Comparison of ENCODE assay signal across 15 cellular contexts in the genomic region with DNA sequence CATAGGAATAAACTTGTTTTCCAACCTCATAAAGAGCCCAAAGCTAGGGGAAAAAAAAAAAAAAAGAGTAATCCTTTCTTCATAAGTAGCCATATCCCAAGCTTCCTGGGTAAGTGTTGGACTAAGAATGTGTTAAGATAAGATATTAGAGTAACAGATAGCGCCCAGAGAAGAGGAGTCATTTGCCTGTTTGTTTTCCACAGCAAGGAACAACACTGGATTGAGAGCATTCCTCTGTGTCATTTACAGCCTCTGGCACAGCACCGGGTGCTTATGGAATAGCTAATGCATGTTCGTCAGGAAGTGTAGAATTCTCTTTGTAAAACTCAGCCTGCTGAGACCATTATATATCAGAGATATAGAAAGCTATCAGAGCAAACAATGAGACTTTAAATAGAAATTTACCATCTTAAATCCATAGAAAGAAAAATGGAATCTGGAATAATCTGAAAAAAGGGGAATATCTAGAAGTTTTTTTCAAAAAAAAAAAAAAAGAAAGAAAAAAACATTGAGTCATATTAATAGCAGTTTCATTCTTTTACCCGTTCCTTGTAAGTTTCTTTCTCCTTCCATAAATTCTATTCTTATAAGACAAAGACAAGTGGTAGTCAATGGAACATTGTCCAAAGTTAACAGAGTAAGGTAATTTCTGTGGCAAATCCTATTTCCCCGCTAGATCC. TPM values are rescaled to one million over a fixed set of nuclear protein-coding genes. Genes with fewer than 3 reads are reported as not detected.
"Had no signal": no experiment of that assay in that cellular context is flagged by ENCODE, and none has a peak within 500 bp of the region (broad histone marks: within the 10 kb centered on the region; RNA-seq: fewer than 3 reads in every experiment).

No MANE protein-coding gene starts in this region.

- H3K4me3 ChIP-seq: ovary, thyroid gland had no signal

- DNase-seq: activated CD4-positive, alpha-beta T cell treated with anti-CD3 and anti-CD28 coated beads, Interleukin-2, amount 10 ng/mL, durations not matched to agents 7 days and 5 days; activated naive CD4-positive, alpha-beta T cell treated with anti-CD3 and anti-CD28 coated beads for 36 hours; activated T-cell treated with anti-CD3 and anti-CD28 coated beads for 4 hours; caudate nucleus; cortex of kidney; effector memory CD8-positive, alpha-beta T cell; ovary; retina; thyroid gland had no signal

- H3K4me1 Mint-ChIP-seq: activated CD4-positive, alpha-beta T cell treated with anti-CD3 and anti-CD28 coated beads, Interleukin-2, amount 10 ng/mL, durations not matched to agents 7 days and 5 days; nephron; WTC11 had no signal

- H3K9me3 Mint-ChIP-seq: activated CD4-positive, alpha-beta T cell treated with anti-CD3 and anti-CD28 coated beads, Interleukin-2, amount 10 ng/mL, durations not matched to agents 7 days and 5 days; activated naive CD4-positive, alpha-beta T cell treated with anti-CD3 and anti-CD28 coated beads for 36 hours; activated T-helper 17 cell treated with anti-CD3 and anti-CD28 coated beads, Interleukin-2, amount 50 U/mL, for 72 hours; effector memory CD8-positive, alpha-beta T cell; T-helper 1 cell treated with Interleukin-12 subunit alpha and Interleukin-12 subunit beta and Interleukin-4 antibody, amounts not matched to agents 30 μg/mL and 1 μg/mL, for 36 hours had no signal

- ATAC-seq: activated T-helper 17 cell treated with anti-CD3 and anti-CD28 coated beads, Interleukin-2, amount 50 U/mL, for 72 hours; effector memory CD8-positive, alpha-beta T cell; WTC11 had no signal

- H3K9me3 ChIP-seq: ovary, thyroid gland had no signal

- H3K27me3 ChIP-seq: ovary, thyroid gland had no signal

- H3K4me3 Mint-ChIP-seq: activated CD4-positive, alpha-beta T cell treated with anti-CD3 and anti-CD28 coated beads, Interleukin-2, amount 10 ng/mL, durations not matched to agents 7 days and 5 days; activated naive CD4-positive, alpha-beta T cell treated with anti-CD3 and anti-CD28 coated beads for 36 hours; activated T-helper 17 cell treated with anti-CD3 and anti-CD28 coated beads, Interleukin-2, amount 50 U/mL, for 72 hours; effector memory CD8-positive, alpha-beta T cell; nephron; T-helper 1 cell treated with Interleukin-12 subunit alpha and Interleukin-12 subunit beta and Interleukin-4 antibody, amounts not matched to agents 30 μg/mL and 1 μg/mL, for 36 hours; WTC11 had no signal

- H3K36me3 ChIP-seq: ovary, thyroid gland had no signal

- H3K27ac ChIP-seq: ovary had no signal

- H3K27ac Mint-ChIP-seq: activated CD4-positive, alpha-beta T cell treated with anti-CD3 and anti-CD28 coated beads, Interleukin-2, amount 10 ng/mL, durations not matched to agents 7 days and 5 days; activated naive CD4-positive, alpha-beta T cell treated with anti-CD3 and anti-CD28 coated beads for 36 hours; activated T-helper 17 cell treated with anti-CD3 and anti-CD28 coated beads, Interleukin-2, amount 50 U/mL, for 72 hours; effector memory CD8-positive, alpha-beta T cell; nephron; T-helper 1 cell treated with Interleukin-12 subunit alpha and Interleukin-12 subunit beta and Interleukin-4 antibody, amounts not matched to agents 30 μg/mL and 1 μg/mL, for 36 hours; WTC11 had no signal

RNA-seq across cellular contexts. Expression of a gene that starts 37.6 kb away (rescaled TPM):
- total RNA-seq: lung microvascular endothelial cell had no signal
- polyA plus RNA-seq: esophagus had no signal
